ENCODE assay signal across 1 cellular context in the genomic region with DNA sequence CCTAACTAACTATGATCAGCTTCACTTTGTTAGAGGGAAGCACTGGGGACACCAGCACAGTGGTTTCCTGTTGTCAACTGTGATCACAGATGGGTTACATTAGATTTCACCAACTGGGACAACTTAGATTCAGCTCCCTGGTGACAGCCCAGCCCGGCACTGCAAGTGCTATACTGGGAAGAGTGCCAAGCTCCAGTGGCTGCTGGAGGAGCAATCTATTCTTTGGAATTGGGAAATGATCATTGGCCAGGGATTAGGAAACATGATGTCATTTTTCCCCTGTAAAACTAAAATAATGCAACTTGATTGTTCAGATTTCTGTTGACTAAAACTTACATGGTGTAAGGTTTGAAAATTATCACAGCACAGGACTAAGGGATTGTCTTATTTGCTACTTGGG.
TF ChIP-seq lines count a peak whose summit lies in the region.

No MANE protein-coding gene starts in this region.

TF ChIP-seq in endothelial cell of umbilical vein, 7 proteins besides CTCF, POLR2A, EP300 and RAD21:
- TF ChIP-seq JUN (IDR thresholded peaks at IDR 0.05; ENCODE audit: borderline replicate concordance, insufficient read depth, insufficient read length, low read depth) (no peak), FOS (IDR thresholded peaks at IDR 0.05; ENCODE audit: borderline replicate concordance, insufficient read depth, low read length) (no peak), POLR2AphosphoS5 (IDR thresholded peaks at IDR 0.05; ENCODE audit: insufficient read depth, low read depth, low read length) (no peak), EZH2 (IDR thresholded peaks at IDR 0.05; ENCODE audit: borderline replicate concordance, low read depth, low read length, severe bottlenecking) (no peak), MYC (IDR thresholded peaks at IDR 0.05; ENCODE audit: low read depth, low read length) (no peak), MAX (IDR thresholded peaks at IDR 0.05; ENCODE audit: insufficient read depth, insufficient read length) (no peak), GATA2 (IDR thresholded peaks at IDR 0.05; ENCODE audit: insufficient read depth, insufficient read length, low read depth, low read length) (no peak)
